ENCODE assay signal across 8 cellular contexts in genomic region chr19:35746087-35746462, GRCh38. TPM values are rescaled to one million over a fixed set of nuclear protein-coding genes. Genes with fewer than 3 reads are reported as not detected.
DNase-seq lines count a peak whose midpoint lies in the region; ATAC-seq and TF ChIP-seq lines count a peak whose summit lies in the region.

No MANE protein-coding gene starts in this region.

- H3K27ac ChIP-seq in SK-N-SH (ENCODE audit: low read depth in 2 of 2, low read length in 1 of 2) (peak overlapping the region; percentile 69 to 98; a peak in 2 of 4 replicates), suprapubic skin (peak overlapping the region; percentile 100)

- no peaks in the 10 kb centered on the region for H3K9me3 ChIP-seq in SK-N-SH
- no peaks in the 10 kb centered on the region for H3K9me3 ChIP-seq in adipocyte (ENCODE audit: control insufficient read depth, low read length)
- no peaks in the 10 kb centered on the region for H3K9me3 ChIP-seq in suprapubic skin

- POLR2A ChIA-PET in SK-N-SH (lab: Yijun Ruan, JAX) = interaction anchor here (0.8 to 1.0 kb wide), 2 partner anchors 19 to 185 kb away, joined by 3 read pairs; no protein-coding TSS in a partner anchor

- peaks cover 47% of the 10 kb centered on the region for H3K79me2 ChIP-seq in SK-N-SH (ENCODE audit: insufficient read depth)

- H3K4me3 ChIP-seq in SK-N-SH (ENCODE audit: low read depth in 2 of 2, low read length in 1 of 2) = peak overlapping the region; percentile 83 to 95
- H3K4me3 ChIP-seq in adipocyte (ENCODE audit: low read length) = peak overlapping the region; percentile 100
- H3K4me3 ChIP-seq in kidney epithelial cell (ENCODE audit: low read depth, low read length) = peak overlapping the region; percentile 67
- H3K4me3 ChIP-seq in suprapubic skin = peak overlapping the region; percentile 86

- 13% methylated on average over 4 of the region's 4 CpGs for WGBS in SK-N-SH (ENCODE audit: low lambda C conversion rate)
- WGBS in suprapubic skin = 12% methylated on average over 4 of the region's 4 CpGs

- H3K36me3 ChIP-seq in SK-N-SH (replicated peaks in 1 of 2; ENCODE audit: control insufficient read depth in 1 of 2, insufficient read depth in 2 of 2, low read length in 1 of 2) (peaks cover 3 to 12% of the 10 kb centered on the region in 2 experiments), adipocyte (ENCODE audit: control insufficient read depth, insufficient read depth, low read length, severe bottlenecking) (peaks cover 3% of the 10 kb centered on the region), kidney epithelial cell (ENCODE audit: control insufficient read depth, insufficient read depth, low read length) (no peaks in the 10 kb centered on the region), suprapubic skin (peaks cover 5% of the 10 kb centered on the region)

- TF ChIP-seq RAD21 in SK-N-SH (IDR thresholded peaks at IDR 0.05; ENCODE audit: low read length) = no peak

- DNase-seq in SK-N-SH (no peak), adipocyte (ENCODE audit: low read depth) (no peak), kidney epithelial cell (ENCODE audit: low read depth) (no peak), suprapubic skin (ENCODE audit: low spot score in 2 of 2) (no peak), NCI-H146 (lab: John Stamatoyannopoulos, UW) (no peak)

- H3K9me2 ChIP-seq in SK-N-SH = no peaks in the 10 kb centered on the region

- H3K4me1 ChIP-seq in SK-N-SH (ENCODE audit: control insufficient read depth in 1 of 2, insufficient read depth in 2 of 2, low read depth in 1 of 2, low read length in 1 of 2) = peaks cover 13 to 24% of the 10 kb centered on the region in 2 experiments; a peak in 3 of 4 replicates
- H3K4me1 ChIP-seq in adipocyte (ENCODE audit: control insufficient read depth, insufficient read depth, low read length) = peaks cover 27% of the 10 kb centered on the region
- H3K4me1 ChIP-seq in suprapubic skin = peaks cover 47% of the 10 kb centered on the region

- H3K27me3 ChIP-seq in SK-N-SH (ENCODE audit: insufficient read depth) = no peaks in the 10 kb centered on the region
- H3K27me3 ChIP-seq in adipocyte (replicated peaks; ENCODE audit: control insufficient read depth, insufficient read depth, low read length) = no peaks in the 10 kb centered on the region
- no peaks in the 10 kb centered on the region for H3K27me3 ChIP-seq in kidney epithelial cell (ENCODE audit: control insufficient read depth, insufficient read depth, low read length)
- H3K27me3 ChIP-seq in suprapubic skin = no peaks in the 10 kb centered on the region

- H3K9ac ChIP-seq in SK-N-SH (peak overlapping the region; percentile 85), adipocyte (ENCODE audit: low read length) (peak overlapping the region; percentile 96)

- no peak for ATAC-seq in SK-N-SH treated with all-trans-retinoic acid at 6 μM for 48 hours
- ATAC-seq in HG02623 (IDR thresholded peaks at IDR 0.05; ENCODE audit: unreplicated experiment) = no peak
- ATAC-seq in GM21390 (IDR thresholded peaks at IDR 0.05; ENCODE audit: unreplicated experiment) = no peak

- H3K4me2 ChIP-seq in SK-N-SH = peak overlapping the region; percentile 90

- TF ChIP-seq POLR2A in suprapubic skin (IDR thresholded peaks at IDR 0.05) = no peak

- no peak for TF ChIP-seq EP300 in SK-N-SH (IDR thresholded peaks at IDR 0.05; ENCODE audit: borderline replicate concordance in 1 of 2, low read depth in 1 of 2, low read length in 1 of 2)
- no peak for TF ChIP-seq EP300 in suprapubic skin (IDR thresholded peaks at IDR 0.05)

- H4K20me1 ChIP-seq in SK-N-SH (ENCODE audit: insufficient read depth) = no peaks in the 10 kb centered on the region

- H3F3A ChIP-seq in SK-N-SH (replicated peaks; ENCODE audit: insufficient read depth) = peaks cover 14% of the 10 kb centered on the region

- TF ChIP-seq CTCF in SK-N-SH (IDR thresholded peaks at IDR 0.05) (no peak), kidney epithelial cell (IDR thresholded peaks at IDR 0.05; ENCODE audit: insufficient read depth, low read length, poor library complexity, severe bottlenecking) (no peak), suprapubic skin (IDR thresholded peaks at IDR 0.05) (no peak)

- CTCF ChIA-PET in SK-N-SH (lab: Yijun Ruan, JAX) = interaction anchor here (1.2 to 1.9 kb wide), 2 partner anchors 11 to 53 kb away, joined by 4 to 5 read pairs; partner anchors contain the start of gene HSPB6

- peak overlapping the region; percentile 71; the same call in 1 of the 2 replicates for H2AFZ ChIP-seq in SK-N-SH (ENCODE audit: low read depth)

TF ChIP-seq in SK-N-SH, 30 proteins besides CTCF, POLR2A, EP300 and RAD21 (continues in another document):
- TF ChIP-seq USF1 (IDR thresholded peaks at IDR 0.05; ENCODE audit: borderline replicate concordance, low read depth) (no peak), POLR2AphosphoS5 (IDR thresholded peaks at IDR 0.05; ENCODE audit: low read depth, low read length) (no peak)

TF ChIP-seq in SK-N-SH treated with all-trans-retinoic acid at 6 μM for 48 hours, 23 proteins besides CTCF, POLR2A, EP300 and RAD21 (continues in another document):
- TF ChIP-seq TSHZ2 (CRISPR knock-in tag; IDR thresholded peaks at IDR 0.05) = no peak
- no peak for TF ChIP-seq ZFP30 (CRISPR knock-in tag; IDR thresholded peaks at IDR 0.05)
- TF ChIP-seq ZC3H10 (CRISPR knock-in tag; IDR thresholded peaks at IDR 0.05) = no peak
- TF ChIP-seq ISL1 (CRISPR knock-in tag; IDR thresholded peaks at IDR 0.05) = no peak
- TF ChIP-seq SNAI2 (CRISPR knock-in tag; IDR thresholded peaks at IDR 0.05) = no peak
- no peak for TF ChIP-seq CREB5 (CRISPR knock-in tag; IDR thresholded peaks at IDR 0.05; ENCODE audit: low read depth)
- no peak for TF ChIP-seq ZNF565 (CRISPR knock-in tag; conservative IDR thresholded peaks at IDR 0.05; ENCODE audit: low read depth)
- TF ChIP-seq CSDC2 (CRISPR knock-in tag; IDR thresholded peaks at IDR 0.05) = no peak
- TF ChIP-seq PPARA (CRISPR knock-in tag; IDR thresholded peaks at IDR 0.05; ENCODE audit: borderline replicate concordance) = no peak

RNA-seq across cellular contexts. Expression of gene PSENEN, which starts 0.6 kb away (rescaled TPM):
- 66.3 and 99.2 TPM in 2 replicates for polyA plus RNA-seq in SK-N-SH (2012; rRNA removed)
- 61.7 and 73.5 TPM in 2 replicates for polyA plus RNA-seq in SK-N-SH (2012; cell fraction: cytosol; rRNA removed)
- 29.1 and 42.7 TPM in 2 replicates for polyA plus RNA-seq in SK-N-SH (2012; cell fraction: nucleus; rRNA removed)
- total RNA-seq in kidney epithelial cell (46.8 and 59.7 TPM in 2 replicates), suprapubic skin (10 to 100 TPM; 27.1 to 57.2 (median 42.4) TPM)

RNA-seq across cellular contexts. Expression of gene U2AF1L4, which starts 0.9 kb away (rescaled TPM):
- polyA plus RNA-seq in SK-N-SH (2012; rRNA removed) = 25.9 and 29.4 TPM in 2 replicates
- 14.9 and 16.6 TPM in 2 replicates for polyA plus RNA-seq in SK-N-SH (2012; cell fraction: cytosol; rRNA removed)
- 109 and 119 TPM in 2 replicates for polyA plus RNA-seq in SK-N-SH (2012; cell fraction: nucleus; rRNA removed)
- total RNA-seq in kidney epithelial cell (15.5 and 17.6 TPM in 2 replicates), suprapubic skin (10 to 100 TPM; 18.8 to 45.5 (median 21.9) TPM)

RNA-seq across cellular contexts. Expression of gene LIN37, which starts 2.3 kb away (rescaled TPM):
- 21.1 and 25.2 TPM in 2 replicates for polyA plus RNA-seq in SK-N-SH (2012; rRNA removed)
- polyA plus RNA-seq in SK-N-SH (2012; cell fraction: cytosol; rRNA removed) = 7.1 and 11.0 TPM in 2 replicates
- polyA plus RNA-seq in SK-N-SH (2012; cell fraction: nucleus; rRNA removed) = 68.2 and 85.3 TPM in 2 replicates
- total RNA-seq in kidney epithelial cell = 15.1 and 22.0 TPM in 2 replicates
- 10 to 100 TPM; 11.0 to 21.5 (median 20.0) TPM for total RNA-seq in suprapubic skin

RNA-seq across cellular contexts. Expression of gene IGFLR1, which starts 3.8 kb away (rescaled TPM):
- 5.1 and 5.6 TPM in 2 replicates for polyA plus RNA-seq in SK-N-SH (2012; rRNA removed)
- polyA plus RNA-seq in SK-N-SH (2012; cell fraction: cytosol; rRNA removed) = 2.2 and 5.0 TPM in 2 replicates
- polyA plus RNA-seq in SK-N-SH (2012; cell fraction: nucleus; rRNA removed) = 7.2 and 14.5 TPM in 2 replicates
- 1.9 and 8.8 TPM in 2 replicates for total RNA-seq in kidney epithelial cell
- total RNA-seq in suprapubic skin = 1 to 10 TPM; 3.3 to 8.5 (median 6.9) TPM

RNA-seq across cellular contexts. Expression of gene HSPB6, which starts 10.8 kb away (rescaled TPM):
- 0.10 and 0.43 TPM in 2 replicates for polyA plus RNA-seq in SK-N-SH (2012; rRNA removed)
- polyA plus RNA-seq in SK-N-SH (2012; cell fraction: cytosol; rRNA removed) = 0.10 and 0.21 TPM in 2 replicates
- 0.12 and 0.14 TPM in 2 replicates for polyA plus RNA-seq in SK-N-SH (2012; cell fraction: nucleus; rRNA removed)
- total RNA-seq in kidney epithelial cell (0.17 and 0.82 TPM in 2 replicates), suprapubic skin (10 to 100 TPM in 1 of 4 donors, 1 to 10 TPM in 3; 4.1 to 13.4 (median 5.5) TPM)
